9 cellular contexts compared by ENCODE assay signal in the genomic region with DNA sequence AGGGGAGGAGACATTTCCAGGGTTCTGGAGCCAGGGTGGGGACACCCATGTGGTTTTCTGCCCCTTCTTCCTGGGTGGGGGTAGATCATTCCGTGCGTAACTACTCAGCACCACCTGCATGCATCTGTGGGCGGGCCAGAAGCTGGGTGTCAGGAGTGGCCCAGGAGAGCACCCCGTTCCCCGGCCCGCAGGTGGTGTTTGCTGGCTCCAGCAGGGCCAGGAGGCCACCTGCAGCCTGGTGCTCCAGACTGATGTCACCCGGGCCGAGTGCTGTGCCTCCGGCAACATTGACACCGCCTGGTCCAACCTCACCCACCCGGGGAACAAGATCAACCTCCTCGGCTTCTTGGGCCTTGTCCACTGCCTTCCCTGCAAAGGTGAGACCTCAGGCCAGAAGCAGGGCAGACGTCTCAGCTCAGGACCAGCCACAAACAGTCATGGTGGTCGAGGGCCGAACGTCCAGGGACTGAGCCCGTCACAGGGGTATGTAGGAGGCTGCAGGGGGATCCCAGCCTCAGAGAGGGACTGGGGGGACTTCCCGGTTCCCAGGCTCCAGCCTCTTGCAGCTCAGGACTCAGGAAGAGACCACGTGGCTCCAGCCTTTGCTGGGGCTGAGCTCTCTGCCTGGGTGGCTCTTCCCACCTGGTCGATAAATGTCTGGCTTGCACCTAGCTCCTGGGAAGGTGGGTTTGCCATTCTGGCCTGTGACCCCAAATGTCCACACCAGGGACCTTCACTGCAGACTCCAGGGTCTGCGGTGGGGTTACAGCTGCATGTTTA. TPM values are rescaled to one million over a fixed set of nuclear protein-coding genes. Genes with fewer than 3 reads are reported as not detected.
DNase-seq lines count a peak whose midpoint lies in the region; ATAC-seq and TF ChIP-seq lines count a peak whose summit lies in the region.
"Had no signal": no experiment of that assay in that cellular context is flagged by ENCODE, and none has a peak within 500 bp of the region (broad histone marks: within the 10 kb centered on the region; RNA-seq: fewer than 3 reads in every experiment).

No MANE protein-coding gene starts in this region.

- CTCF ChIA-PET in AG04450 (lab: Charles Lee): interaction anchor here (0.7 kb wide), 1 partner anchor 99 kb away, joined by 4 read pairs; no protein-coding TSS in a partner anchor

- H3K36me3 ChIP-seq in muscle layer of duodenum (ENCODE audit: control insufficient read depth in 1 of 2, insufficient read depth in 2 of 2, low read length in 2 of 2): peaks cover 0 to 6% of the 10 kb centered on the region in 2 donors

- no peaks in the 10 kb centered on the region; the same call in 1 of the 2 replicates for H3K9me3 ChIP-seq in AG04450 (ENCODE audit: control insufficient read depth, insufficient read depth, low read length)
- H3K9me3 ChIP-seq in muscle layer of duodenum (ENCODE audit: control insufficient read depth in 1 of 2, low read length in 2 of 2): no peaks in the 10 kb centered on the region

- peak overlapping the region; percentile 21 for H3K27ac ChIP-seq in AG04450 (ENCODE audit: low read depth, low read length)
- H3K27ac ChIP-seq in muscle layer of duodenum (ENCODE audit: low read length): peak overlapping the region; percentile 63

- in situ Hi-C loops in T47D (cut with HindIII; ENCODE audit: low pct_unique_long_range_greater_than_20kb, low sequenced_read_pairs): no loop called here

- no peak for DNase-seq in AG04450 (ENCODE audit: low read depth, low spot score)
- no peak for DNase-seq in HFF-Myc (ENCODE audit: extremely low read depth, low read depth)
- DNase-seq in T47D (ENCODE audit: low read depth in 1 of 2, low spot score in 1 of 2): peak; percentile 54 to 61
- no peak for DNase-seq in GM19238 (ENCODE audit: insufficient read length, low spot score)
- DNase-seq in NOMO-1 treated with dmso at 0.1 percent for 144 hours (lab: John Stamatoyannopoulos, UW; ENCODE audit: unreplicated experiment): no peak
- DNase-seq in COLO829 (ENCODE audit: low spot score): no peak
- DNase-seq: activated naive CD8-positive, alpha-beta T cell treated with anti-CD3 and anti-CD28 coated beads, Interleukin-2, amount 10 ng/mL, durations not matched to agents 7 days and 5 days had no signal

- TF ChIP-seq CTCF in AG04450 (IDR thresholded peaks at IDR 0.05; ENCODE audit: low read depth, low read length) (no peak), HFF-Myc (IDR thresholded peaks at IDR 0.05; ENCODE audit: low read depth, low read length, missing control alignments) (no peak)

- H3K4me3 ChIP-seq in AG04450 (ENCODE audit: low read depth, low read length): peak overlapping the region; percentile 75
- H3K4me3 ChIP-seq in HFF-Myc (replicated peaks; ENCODE audit: low read depth, low read length): peak overlapping the region; percentile 33
- H3K4me3 ChIP-seq in muscle layer of duodenum (ENCODE audit: low read depth in 1 of 2, low read length in 2 of 2): peak overlapping the region; percentile 42 to 67

- H3K27me3 ChIP-seq in AG04450 (ENCODE audit: control insufficient read depth, insufficient read depth, low read length) (no peaks in the 10 kb centered on the region), muscle layer of duodenum (ENCODE audit: low read depth, low read length) (no peaks in the 10 kb centered on the region)

- H3K4me1 ChIP-seq in muscle layer of duodenum (ENCODE audit: control insufficient read depth in 1 of 2, insufficient read depth in 2 of 2, low read length in 2 of 2): peaks cover 0 to 27% of the 10 kb centered on the region in 2 donors

- ATAC-seq in GM18909 (IDR thresholded peaks at IDR 0.05; ENCODE audit: poor library complexity, unreplicated experiment): no peak

- POLR2A ChIA-PET in AG04450 (lab: Yijun Ruan, JAX): interaction anchor here (0.6 kb wide), 1 partner anchor 75 kb away, joined by 3 read pairs; no protein-coding TSS in a partner anchor

RNA-seq across cellular contexts. Expression of gene FSTL3, which starts 1.6 kb away (rescaled TPM):
- polyA plus RNA-seq in AG04450 (2011; rRNA removed): 21.2 and 23.2 TPM in 2 replicates
- polyA minus RNA-seq in AG04450 (2011; rRNA and poly(A)+ RNA removed): 12.7 and 12.8 TPM in 2 replicates

RNA-seq across cellular contexts. Expression of gene RNF126, which starts 14.8 kb away (rescaled TPM):
- 1.7 and 3.1 TPM in 2 replicates for polyA plus RNA-seq in AG04450 (2011; rRNA removed)
- 1.7 and 2.0 TPM in 2 replicates for polyA minus RNA-seq in AG04450 (2011; rRNA and poly(A)+ RNA removed)

RNA-seq across cellular contexts. Expression of gene PRSS57, which starts 17.5 kb away (rescaled TPM):
- not detected in 2 replicates for polyA plus RNA-seq in AG04450 (2011; rRNA removed)
- not detected in 2 replicates for polyA minus RNA-seq in AG04450 (2011; rRNA and poly(A)+ RNA removed)

RNA-seq across cellular contexts. Expression of gene PALM, which starts 30.9 kb away (rescaled TPM):
- 1.8 and 2.4 TPM in 2 replicates for polyA plus RNA-seq in AG04450 (2011; rRNA removed)
- 1.3 and 1.6 TPM in 2 replicates for polyA minus RNA-seq in AG04450 (2011; rRNA and poly(A)+ RNA removed)

RNA-seq across cellular contexts. Expression of gene FGF22, which starts 38.1 kb away (rescaled TPM):
- polyA plus RNA-seq in AG04450 (2011; rRNA removed): not detected in 2 replicates
- not detected in 2 replicates for polyA minus RNA-seq in AG04450 (2011; rRNA and poly(A)+ RNA removed)

Comparison
In these comparisons a context has a peak if more than half of its experiments do, and no peak if none do; other contexts are left out.
1. DNase-seq: peak in T47D (2 of 2); none in AG04450 (single experiment), HFF-Myc (single experiment), GM19238 (single experiment), NOMO-1 treated with dmso at 0.1 percent for 144 hours (single experiment) and COLO829 (single experiment).
2. Peak in every context shown above with its lines, with median percentiles within 50 percentile points of each other: H3K4me3 ChIP-seq.